31 cellular contexts compared by ENCODE assay signal in genomic region chr12:113949321-113950305, GRCh38.
"Had no signal": no experiment of that assay in that cellular context is flagged by ENCODE, and none has a peak within 500 bp of the region (broad histone marks: within the 10 kb centered on the region; RNA-seq: fewer than 3 reads in every experiment).

No MANE protein-coding gene starts in this region.

- ATAC-seq: activated CD4-positive, CD25-positive, alpha-beta regulatory T cell treated with anti-CD3 and anti-CD28 coated beads, Interleukin-2, amount 50 U/mL, for 24 hours; heart right ventricle; left ventricle myocardium superior; psoas muscle; stimulated activated memory B cell treated with anti-CD40 and anti-IgM and Interleukin-4, amounts not matched to agents 10 μg/mL and 1 μg/mL and 100 μg/mL, for 72 hours; stimulated activated naive CD8-positive, alpha-beta T cell treated with anti-CD3 and anti-CD28 coated beads, Interleukin-15, amount 100 ng/mL, for 72 hours had no signal

- H3K4me1 Mint-ChIP-seq: central memory CD8-positive, alpha-beta T cell; mesothelial cell of epicardium; neural crest cell; stimulated activated memory B cell treated with anti-CD40 and anti-IgM and Interleukin-4, amounts not matched to agents 10 μg/mL and 1 μg/mL and 100 μg/mL, for 72 hours; stimulated activated naive CD8-positive, alpha-beta T cell treated with anti-CD3 and anti-CD28 coated beads, Interleukin-15, amount 100 ng/mL, for 72 hours had no signal

- H3K27me3 Mint-ChIP-seq: central memory CD8-positive, alpha-beta T cell; dendritic cell treated with granulocyte-macrophage colony-stimulating factor and Interleukin-4, amounts not matched to agents 40 ng/mL and 50 ng/mL, for 4 days; naive B cell; stimulated activated memory B cell treated with anti-CD40 and anti-IgM and Interleukin-4, amounts not matched to agents 10 μg/mL and 1 μg/mL and 100 μg/mL, for 72 hours; stimulated activated naive CD8-positive, alpha-beta T cell treated with anti-CD3 and anti-CD28 coated beads, Interleukin-15, amount 100 ng/mL, for 72 hours had no signal

- H2AFZ ChIP-seq: parathyroid adenoma had no signal

- H3K36me3 ChIP-seq: breast epithelium had no signal

- H3K27ac ChIP-seq: breast epithelium, epithelial cell of prostate, esophagus squamous epithelium, heart right ventricle, parathyroid adenoma, psoas muscle, sigmoid colon, upper lobe of left lung, vagina, WERI-Rb-1 had no signal

- H3K27ac Mint-ChIP-seq: dendritic cell treated with granulocyte-macrophage colony-stimulating factor and Interleukin-4, amounts not matched to agents 40 ng/mL and 50 ng/mL, for 4 days; mesothelial cell of epicardium; naive B cell; stimulated activated memory B cell treated with anti-CD40 and anti-IgM and Interleukin-4, amounts not matched to agents 10 μg/mL and 1 μg/mL and 100 μg/mL, for 72 hours had no signal

- H3K9me3 ChIP-seq: breast epithelium, esophagus squamous epithelium, heart right ventricle, psoas muscle, sigmoid colon, upper lobe of left lung, vagina had no signal

- H3K9ac ChIP-seq: parathyroid adenoma had no signal

- H3K79me2 ChIP-seq: parathyroid adenoma had no signal

- H3K4me1 ChIP-seq: breast epithelium, esophagus squamous epithelium, heart right ventricle, parathyroid adenoma, psoas muscle, sigmoid colon, upper lobe of left lung, vagina had no signal

- H3K4me3 Mint-ChIP-seq: central memory CD8-positive, alpha-beta T cell; dendritic cell treated with granulocyte-macrophage colony-stimulating factor and Interleukin-4, amounts not matched to agents 40 ng/mL and 50 ng/mL, for 4 days; mesothelial cell of epicardium; neural crest cell; stimulated activated memory B cell treated with anti-CD40 and anti-IgM and Interleukin-4, amounts not matched to agents 10 μg/mL and 1 μg/mL and 100 μg/mL, for 72 hours; stimulated activated naive CD8-positive, alpha-beta T cell treated with anti-CD3 and anti-CD28 coated beads, Interleukin-15, amount 100 ng/mL, for 72 hours had no signal

- H3K4me3 ChIP-seq: breast epithelium, esophagus squamous epithelium, heart right ventricle, psoas muscle, sigmoid colon, upper lobe of left lung, vagina had no signal

- H3K9me3 Mint-ChIP-seq: central memory CD8-positive, alpha-beta T cell; dendritic cell treated with granulocyte-macrophage colony-stimulating factor and Interleukin-4, amounts not matched to agents 40 ng/mL and 50 ng/mL, for 4 days; mesothelial cell of epicardium; naive B cell; neural crest cell; stimulated activated memory B cell treated with anti-CD40 and anti-IgM and Interleukin-4, amounts not matched to agents 10 μg/mL and 1 μg/mL and 100 μg/mL, for 72 hours; stimulated activated naive CD8-positive, alpha-beta T cell treated with anti-CD3 and anti-CD28 coated beads, Interleukin-15, amount 100 ng/mL, for 72 hours had no signal

- DNase-seq: activated CD4-positive, alpha-beta T cell treated with anti-CD3 and anti-CD28 coated beads for 48 hours; activated CD4-positive, alpha-beta T cell treated with anti-CD3 and anti-CD28 coated beads, Interleukin-2, amount 50 U/mL, for 48 hours; activated CD8-positive, alpha-beta memory T cell treated with anti-CD3 and anti-CD28 coated beads for 24 hours; activated gamma-delta T cell treated with Interleukin-2 at 50 U/mL for 16 hours; activated naive CD4-positive, alpha-beta T cell treated with anti-CD3 and anti-CD28 coated beads, Interleukin-2, amount 50 U/mL, for 16 hours; esophagus squamous epithelium; foreskin melanocyte; heart right ventricle; left ventricle myocardium superior; mammary epithelial cell; naive B cell; nucleus accumbens; psoas muscle; sigmoid colon; small intestine; stimulated activated CD4-positive, alpha-beta T cell treated with anti-CD3 and anti-CD28 coated beads, Interleukin-4, amount 100 ng/mL, for 24 hours; stimulated activated naive CD8-positive, alpha-beta T cell treated with anti-CD3 and anti-CD28 coated beads, Interleukin-15, amount 100 ng/mL, for 72 hours; substantia nigra; T-helper 9 cell; WERI-Rb-1 had no signal

- H3K27me3 ChIP-seq: breast epithelium, esophagus squamous epithelium, heart right ventricle, sigmoid colon, upper lobe of left lung, vagina had no signal
